Comparison of ENCODE assay signal across 1 cellular context in the genomic region with DNA sequence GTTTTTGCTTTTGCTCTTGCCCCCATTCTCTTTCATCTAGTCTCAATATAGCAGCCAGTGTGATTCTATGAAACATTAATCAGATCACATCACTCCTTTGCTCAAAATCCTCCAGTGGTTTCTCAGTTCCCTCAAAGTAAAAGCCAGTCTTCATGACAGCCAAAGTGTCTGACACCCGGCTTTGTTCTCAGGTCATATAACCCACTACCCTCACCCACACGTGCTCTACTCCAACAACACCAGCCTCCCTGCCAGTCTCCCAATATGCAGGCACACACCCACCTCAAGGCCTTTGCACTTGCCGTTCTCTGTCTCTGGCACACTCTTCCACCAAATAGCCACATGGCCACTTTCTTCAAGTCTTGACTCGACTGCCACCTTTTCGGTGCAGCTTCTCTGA.
TF ChIP-seq lines count a peak whose summit lies in the region.

No MANE protein-coding gene starts in this region.

TF ChIP-seq in SK-N-SH treated with all-trans-retinoic acid at 6 μM for 48 hours, 23 proteins besides CTCF, POLR2A, EP300 and RAD21:
- TF ChIP-seq PATZ1 (CRISPR knock-in tag; IDR thresholded peaks at IDR 0.05; ENCODE audit: borderline replicate concordance): no peak
- no peak for TF ChIP-seq TOX (CRISPR knock-in tag; IDR thresholded peaks at IDR 0.05; ENCODE audit: borderline replicate concordance)
- no peak for TF ChIP-seq ZFP3 (CRISPR knock-in tag; IDR thresholded peaks at IDR 0.05)
- TF ChIP-seq POU6F1 (CRISPR knock-in tag; IDR thresholded peaks at IDR 0.05; ENCODE audit: borderline replicate concordance, low read depth): no peak
- no peak for TF ChIP-seq ZFP30 (CRISPR knock-in tag; IDR thresholded peaks at IDR 0.05)
- TF ChIP-seq ZNF70 (CRISPR knock-in tag; IDR thresholded peaks at IDR 0.05): no peak
- no peak for TF ChIP-seq BACH2 (CRISPR knock-in tag; IDR thresholded peaks at IDR 0.05; ENCODE audit: borderline replicate concordance)
- TF ChIP-seq CREB5 (CRISPR knock-in tag; IDR thresholded peaks at IDR 0.05; ENCODE audit: low read depth): no peak
- no peak for TF ChIP-seq OSR1 (CRISPR knock-in tag; IDR thresholded peaks at IDR 0.05)
- no peak for TF ChIP-seq ISL1 (CRISPR knock-in tag; IDR thresholded peaks at IDR 0.05)
- no peak for TF ChIP-seq TCF4 (CRISPR knock-in tag; IDR thresholded peaks at IDR 0.05; ENCODE audit: borderline replicate concordance)
- no peak for TF ChIP-seq CSRNP3 (CRISPR knock-in tag; IDR thresholded peaks at IDR 0.05)
- no peak for TF ChIP-seq TSHZ2 (CRISPR knock-in tag; IDR thresholded peaks at IDR 0.05)
- TF ChIP-seq ZC3H10 (CRISPR knock-in tag; IDR thresholded peaks at IDR 0.05): no peak
- no peak for TF ChIP-seq GLIS3 (CRISPR knock-in tag; IDR thresholded peaks at IDR 0.05)
- no peak for TF ChIP-seq ESRRG (CRISPR knock-in tag; IDR thresholded peaks at IDR 0.05)
- TF ChIP-seq RARB (CRISPR knock-in tag; IDR thresholded peaks at IDR 0.05): no peak
- no peak for TF ChIP-seq CSDC2 (CRISPR knock-in tag; IDR thresholded peaks at IDR 0.05)
- TF ChIP-seq PPARA (CRISPR knock-in tag; IDR thresholded peaks at IDR 0.05; ENCODE audit: borderline replicate concordance): no peak
